Comparison of ENCODE assay signal across 21 cellular contexts in the genomic region with DNA sequence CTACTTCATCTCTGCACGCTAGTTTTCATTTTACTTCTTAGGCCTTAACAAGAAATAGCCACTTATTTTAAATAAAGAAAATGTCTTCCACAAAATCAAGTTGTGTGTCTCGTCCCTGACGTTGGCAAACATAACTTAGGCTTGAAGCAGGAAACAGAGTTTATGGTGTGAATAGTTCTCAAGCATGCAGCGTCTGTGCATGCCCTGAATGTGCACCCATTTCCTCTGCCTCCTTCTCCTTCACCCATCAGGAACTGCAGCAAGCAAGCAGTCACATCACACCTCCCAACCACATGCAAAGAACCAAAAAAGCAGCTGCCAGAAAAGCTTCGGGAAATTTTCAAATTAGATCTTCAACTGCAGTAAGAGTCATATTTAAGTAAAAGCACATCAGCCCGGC.
"Had no signal": no experiment of that assay in that cellular context is flagged by ENCODE, and none has a peak within 500 bp of the region (broad histone marks: within the 10 kb centered on the region; RNA-seq: fewer than 3 reads in every experiment).

No MANE protein-coding gene starts in this region.

- DNase-seq: Kasumi-1, MM.1S, NCI-H1092 treated with DMSO at 0.1 percent for 48 hours, NCI-H1436, NCI-H187, NCI-H2029 treated with DMSO at 0.1 percent for 48 hours, NCI-H2171 treated with DMSO at 0.1 percent for 48 hours, NCI-H345, NCI-H446 treated with DMSO at 0.1 percent for 48 hours, NCI-H510A treated with DMSO at 0.1 percent for 48 hours, NCI-H526, OCI-M1, PC-9, Peyer's patch, SHP77 treated with DMSO at 0.1 percent for 48 hours, SJCRH30 had no signal

- H3K27me3 Mint-ChIP-seq: IgD-negative memory B cell had no signal

- H3K27ac Mint-ChIP-seq: IgD-negative memory B cell had no signal

- H3K4me3 Mint-ChIP-seq: IgD-negative memory B cell had no signal

- ATAC-seq: HepG2, K562, Right ventricle myocardium inferior, SK-N-SH treated with all-trans-retinoic acid at 6 μM for 48 hours had no signal

- H3K36me3 Mint-ChIP-seq: IgD-negative memory B cell had no signal
